Comparison of ENCODE assay signal across 8 cellular contexts in the genomic region with DNA sequence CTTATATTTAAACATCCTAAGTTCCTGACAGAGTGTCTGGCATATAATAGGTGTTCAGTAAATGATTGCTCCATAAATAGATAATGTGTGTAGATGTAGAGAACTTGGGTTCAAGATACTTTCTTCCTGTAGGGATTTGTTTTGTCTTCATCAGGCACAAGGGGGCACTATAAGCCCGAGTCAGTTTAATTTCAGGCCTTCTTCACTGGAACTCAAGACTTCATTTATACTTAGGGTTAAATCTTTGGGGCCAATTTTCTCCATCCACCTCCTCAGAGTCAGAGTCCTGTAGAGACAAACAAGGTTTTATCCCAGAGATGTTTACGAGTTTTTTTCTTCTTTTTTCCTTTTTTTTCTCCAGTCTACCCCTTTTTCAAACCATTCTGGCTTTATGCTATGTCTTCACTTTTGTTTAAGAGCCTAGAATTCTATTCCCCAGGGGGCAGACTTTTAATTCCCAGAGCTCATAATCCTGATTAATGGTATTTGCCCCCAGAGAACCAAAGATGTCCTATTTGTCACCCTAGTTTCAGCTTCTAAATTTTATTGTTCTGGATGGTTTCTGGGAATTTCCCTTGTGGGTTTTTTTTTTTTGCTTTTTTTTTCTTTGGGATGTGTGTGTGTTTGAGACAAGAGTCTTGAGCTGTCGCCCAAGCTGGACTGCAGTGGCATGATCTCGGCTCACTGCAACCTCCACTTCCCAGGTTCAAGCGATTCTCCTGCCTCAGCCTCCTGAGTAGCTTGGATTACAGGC.
DNase-seq lines count a peak whose midpoint lies in the region; ATAC-seq and TF ChIP-seq lines count a peak whose summit lies in the region.

No MANE protein-coding gene starts in this region.

- TF ChIP-seq CTCF in AG04449 (IDR thresholded peaks at IDR 0.05; ENCODE audit: insufficient read depth, low read length, missing control alignments) (peak; percentile 40), retinal pigment epithelial cell (conservative IDR thresholded peaks at IDR 0.05; ENCODE audit: low read depth, low read length) (peak; percentile 68)

- POLR2A ChIA-PET in AG04449 (lab: Yijun Ruan, JAX): no interaction called here
- POLR2A ChIA-PET in activated CD4-positive, alpha-beta memory T cell treated with anti-CD3 and anti-CD28 coated beads for 36 hours (lab: Charles Lee): interaction anchor here (0.7 to 2.2 kb wide), 4 partner anchors 12 to 50 kb away, joined by 3 to 9 read pairs (median 5); a partner anchor contains a TSS

- no peaks in the 10 kb centered on the region for H3K9me3 Mint-ChIP-seq in activated CD4-positive, alpha-beta memory T cell treated with anti-CD3 and anti-CD28 coated beads for 36 hours

- CTCF ChIA-PET in AG04449 (lab: Yijun Ruan, JAX): interaction anchor here (0.7 to 4.5 kb wide), 8 partner anchors 9 to 420 kb away, joined by 3 to 25 read pairs (median 4); a partner anchor contains a TSS
- CTCF ChIA-PET in activated CD4-positive, alpha-beta memory T cell treated with anti-CD3 and anti-CD28 coated beads for 36 hours (lab: Charles Lee): interaction anchor here (0.7 to 2.0 kb wide), 8 partner anchors 8 to 378 kb away, joined by 3 to 12 read pairs (median 4); a partner anchor contains a TSS

- peak overlapping the region; percentile 43 for H3K27ac Mint-ChIP-seq in activated CD4-positive, alpha-beta memory T cell treated with anti-CD3 and anti-CD28 coated beads for 36 hours

- intact Hi-C loops in activated CD4-positive, alpha-beta memory T cell treated with anti-CD3 and anti-CD28 coated beads for 36 hours (cut with micrococcal nuclease): loop anchor here (1.0 to 10.0 kb wide), 9 partner anchors 8 to 389 kb away; a partner anchor contains a TSS

- H3K4me3 ChIP-seq in AG04449 (ENCODE audit: low read depth, low read length): no peak overlapping the region
- H3K4me3 ChIP-seq in retinal pigment epithelial cell (ENCODE audit: low read length): no peak overlapping the region

- ATAC-seq in GM19035 (IDR thresholded peaks at IDR 0.05; ENCODE audit: unreplicated experiment): no peak

- H3K36me3 Mint-ChIP-seq in activated CD4-positive, alpha-beta memory T cell treated with anti-CD3 and anti-CD28 coated beads for 36 hours: peaks cover 2% of the 10 kb centered on the region

- peak overlapping the region; percentile 24 for H3K4me3 Mint-ChIP-seq in activated CD4-positive, alpha-beta memory T cell treated with anti-CD3 and anti-CD28 coated beads for 36 hours

- no peaks in the 10 kb centered on the region for H3K27me3 Mint-ChIP-seq in activated CD4-positive, alpha-beta memory T cell treated with anti-CD3 and anti-CD28 coated beads for 36 hours

- H3K4me1 Mint-ChIP-seq in activated CD4-positive, alpha-beta memory T cell treated with anti-CD3 and anti-CD28 coated beads for 36 hours (ENCODE audit: low read depth): peaks cover 31% of the 10 kb centered on the region

- no peak for DNase-seq in AG04449 (ENCODE audit: low read depth, low spot score)
- DNase-seq in GDM1 (lab: John Stamatoyannopoulos, UW): peak; percentile 49
- peak; percentile 43 for DNase-seq in NCI-H345 treated with DMSO at 0.1 percent for 48 hours (lab: John Stamatoyannopoulos, UW; ENCODE audit: unreplicated experiment)
- peak; percentile 63 for DNase-seq in activated CD4-positive, alpha-beta memory T cell treated with anti-CD3 and anti-CD28 coated beads for 36 hours
- DNase-seq in fibroblast of the conjunctiva (ENCODE audit: low read depth): peak; percentile 68
- no peak for DNase-seq in retinal pigment epithelial cell (ENCODE audit: low read depth)
- no peak for DNase-seq in T1000 (lab: John Stamatoyannopoulos, UW)

Comparison
In these comparisons a context has a peak if more than half of its experiments do, and no peak if none do; other contexts are left out.
1. DNase-seq: peak in GDM1 (single experiment), NCI-H345 treated with DMSO at 0.1 percent for 48 hours (single experiment), activated CD4-positive, alpha-beta memory T cell treated with anti-CD3 and anti-CD28 coated beads for 36 hours (single experiment) and fibroblast of the conjunctiva (single experiment); none in AG04449 (single experiment), retinal pigment epithelial cell (single experiment) and T1000 (single experiment).